20 cellular contexts compared by ENCODE assay signal in the genomic region with DNA sequence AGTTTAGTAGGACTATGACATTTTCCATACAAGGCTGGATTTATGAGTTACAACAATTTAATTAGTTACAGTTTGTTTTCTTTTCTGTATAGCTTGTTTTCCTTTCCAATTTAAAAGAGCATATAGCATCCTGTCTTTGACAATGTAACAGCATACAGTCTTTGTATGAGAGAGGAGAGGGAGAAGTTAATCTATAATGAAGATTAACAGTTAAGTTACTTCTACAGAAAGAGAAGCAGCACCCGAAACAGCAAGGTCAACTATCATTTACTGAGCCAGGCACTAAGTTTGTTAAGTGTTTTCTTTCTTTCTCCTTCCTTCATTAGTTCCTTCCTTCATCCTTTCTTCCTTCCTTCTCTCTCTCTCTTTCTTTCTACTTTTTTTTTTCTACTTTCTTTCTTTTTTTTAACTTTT.
"Had no signal": no experiment of that assay in that cellular context is flagged by ENCODE, and none has a peak within 500 bp of the region (broad histone marks: within the 10 kb centered on the region; RNA-seq: fewer than 3 reads in every experiment).

No MANE protein-coding gene starts in this region.

- FAIRE-seq: RCC 7860 had no signal

- H3K4me1 Mint-ChIP-seq: T-cell had no signal

- H3K27ac Mint-ChIP-seq: activated CD4-positive, alpha-beta memory T cell treated with anti-CD3 and anti-CD28 coated beads for 36 hours; activated CD4-positive, alpha-beta T cell treated with anti-CD3 and anti-CD28 coated beads, Interleukin-2, amount 10 ng/mL, durations not matched to agents 7 days and 5 days; activated naive CD4-positive, alpha-beta T cell treated with anti-CD3 and anti-CD28 coated beads for 36 hours; activated naive CD8-positive, alpha-beta T cell; T-cell had no signal

- H3K27me3 Mint-ChIP-seq: activated CD4-positive, alpha-beta memory T cell treated with anti-CD3 and anti-CD28 coated beads for 36 hours; activated CD4-positive, alpha-beta T cell treated with anti-CD3 and anti-CD28 coated beads, Interleukin-2, amount 10 ng/mL, durations not matched to agents 7 days and 5 days; activated naive CD8-positive, alpha-beta T cell; T-cell had no signal

- H3K9me3 Mint-ChIP-seq: activated CD4-positive, alpha-beta memory T cell treated with anti-CD3 and anti-CD28 coated beads for 36 hours; activated CD4-positive, alpha-beta T cell treated with anti-CD3 and anti-CD28 coated beads, Interleukin-2, amount 10 ng/mL, durations not matched to agents 7 days and 5 days; activated naive CD4-positive, alpha-beta T cell treated with anti-CD3 and anti-CD28 coated beads for 36 hours; activated T-cell treated with anti-CD3 and anti-CD28 coated beads, Interleukin-2, amount 50 U/mL, for 4 hours; T-cell had no signal

- DNase-seq: activated CD4-positive, alpha-beta memory T cell treated with anti-CD3 and anti-CD28 coated beads for 36 hours; activated CD4-positive, alpha-beta T cell treated with anti-CD3 and anti-CD28 coated beads, Interleukin-2, amount 10 ng/mL, durations not matched to agents 7 days and 5 days; activated CD4-positive, CD25-positive, alpha-beta regulatory T cell; activated CD8-positive, alpha-beta memory T cell treated with anti-CD3 and anti-CD28 coated beads for 24 hours; activated gamma-delta T cell; activated naive CD4-positive, alpha-beta T cell treated with anti-CD3 and anti-CD28 coated beads for 36 hours; activated T-cell treated with anti-CD3 and anti-CD28 coated beads, Interleukin-2, amount 50 U/mL, for 4 hours; cerebellar nuclear complex; NCI-H1048; NCI-H146; NCI-H187 treated with DMSO at 0.1 percent for 48 hours; NCI-H2081 treated with DMSO at 0.1 percent for 48 hours; NCI-H446; NCI-H524; SHP77 treated with DMSO at 0.1 percent for 48 hours; T-cell; T-helper 2 cell; T1000 had no signal

- H3K36me3 Mint-ChIP-seq: activated CD4-positive, alpha-beta memory T cell treated with anti-CD3 and anti-CD28 coated beads for 36 hours; activated naive CD8-positive, alpha-beta T cell; T-cell had no signal

- H3K4me3 Mint-ChIP-seq: activated CD4-positive, alpha-beta memory T cell treated with anti-CD3 and anti-CD28 coated beads for 36 hours; activated CD4-positive, alpha-beta T cell treated with anti-CD3 and anti-CD28 coated beads, Interleukin-2, amount 10 ng/mL, durations not matched to agents 7 days and 5 days; activated naive CD4-positive, alpha-beta T cell treated with anti-CD3 and anti-CD28 coated beads for 36 hours; activated naive CD8-positive, alpha-beta T cell; activated T-cell treated with anti-CD3 and anti-CD28 coated beads, Interleukin-2, amount 50 U/mL, for 4 hours; T-cell had no signal

- ATAC-seq: activated T-cell treated with anti-CD3 and anti-CD28 coated beads, Interleukin-2, amount 50 U/mL, for 4 hours; T-cell had no signal
